ENCODE assay signal across 1 cellular context in the genomic region with DNA sequence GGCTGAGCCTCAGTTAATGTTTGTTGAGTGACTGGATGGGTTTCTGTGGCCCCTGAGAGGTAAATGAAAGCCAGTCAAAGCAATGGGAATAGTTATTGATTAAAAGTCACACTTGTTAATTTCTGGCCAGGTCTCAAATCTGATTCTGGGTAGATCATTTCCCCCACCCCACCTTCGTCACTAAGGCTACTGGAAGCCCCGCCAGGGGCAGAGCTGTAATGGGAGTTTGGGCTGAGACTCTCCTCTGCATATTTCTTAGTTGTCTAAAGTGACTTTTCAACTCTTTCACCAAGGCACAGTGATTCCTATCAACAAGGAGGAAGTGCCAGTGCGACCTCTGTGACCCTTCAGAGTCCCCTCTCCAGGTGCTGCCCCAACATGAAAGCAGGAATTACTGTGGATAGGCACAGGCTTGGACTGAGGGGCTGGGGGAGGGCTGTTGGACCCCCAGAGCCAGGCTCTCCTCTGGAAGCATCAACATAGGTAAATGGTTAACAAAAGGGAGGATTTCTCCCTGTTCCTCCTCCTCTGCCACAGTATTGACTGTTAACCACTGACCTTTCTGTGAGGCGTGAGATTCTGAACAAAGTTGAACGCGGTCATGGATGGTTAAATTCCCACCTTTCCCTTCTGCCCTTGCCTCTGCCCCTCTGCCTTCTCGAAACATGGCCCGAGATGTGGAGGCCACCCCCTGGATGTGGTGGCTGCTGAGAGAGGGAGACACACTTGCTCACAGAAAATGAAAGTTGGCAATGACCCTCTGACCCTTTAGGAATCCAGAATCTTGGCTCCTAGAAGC.
TF ChIP-seq lines count a peak whose summit lies in the region.

No MANE protein-coding gene starts in this region.

TF ChIP-seq in HepG2, 621 proteins besides CTCF, POLR2A, EP300 and RAD21 (continued from another document and continues in another):
- TF ChIP-seq, protein P1, sequence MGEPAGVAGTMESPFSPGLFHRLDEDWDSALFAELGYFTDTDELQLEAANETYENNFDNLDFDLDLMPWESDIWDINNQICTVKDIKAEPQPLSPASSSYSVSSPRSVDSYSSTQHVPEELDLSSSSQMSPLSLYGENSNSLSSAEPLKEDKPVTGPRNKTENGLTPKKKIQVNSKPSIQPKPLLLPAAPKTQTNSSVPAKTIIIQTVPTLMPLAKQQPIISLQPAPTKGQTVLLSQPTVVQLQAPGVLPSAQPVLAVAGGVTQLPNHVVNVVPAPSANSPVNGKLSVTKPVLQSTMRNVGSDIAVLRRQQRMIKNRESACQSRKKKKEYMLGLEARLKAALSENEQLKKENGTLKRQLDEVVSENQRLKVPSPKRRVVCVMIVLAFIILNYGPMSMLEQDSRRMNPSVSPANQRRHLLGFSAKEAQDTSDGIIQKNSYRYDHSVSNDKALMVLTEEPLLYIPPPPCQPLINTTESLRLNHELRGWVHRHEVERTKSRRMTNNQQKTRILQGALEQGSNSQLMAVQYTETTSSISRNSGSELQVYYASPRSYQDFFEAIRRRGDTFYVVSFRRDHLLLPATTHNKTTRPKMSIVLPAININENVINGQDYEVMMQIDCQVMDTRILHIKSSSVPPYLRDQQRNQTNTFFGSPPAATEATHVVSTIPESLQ (CRISPR knock-in tag; conservative IDR thresholded peaks at IDR 0.05), result no peak
- TF ChIP-seq, protein P2, sequence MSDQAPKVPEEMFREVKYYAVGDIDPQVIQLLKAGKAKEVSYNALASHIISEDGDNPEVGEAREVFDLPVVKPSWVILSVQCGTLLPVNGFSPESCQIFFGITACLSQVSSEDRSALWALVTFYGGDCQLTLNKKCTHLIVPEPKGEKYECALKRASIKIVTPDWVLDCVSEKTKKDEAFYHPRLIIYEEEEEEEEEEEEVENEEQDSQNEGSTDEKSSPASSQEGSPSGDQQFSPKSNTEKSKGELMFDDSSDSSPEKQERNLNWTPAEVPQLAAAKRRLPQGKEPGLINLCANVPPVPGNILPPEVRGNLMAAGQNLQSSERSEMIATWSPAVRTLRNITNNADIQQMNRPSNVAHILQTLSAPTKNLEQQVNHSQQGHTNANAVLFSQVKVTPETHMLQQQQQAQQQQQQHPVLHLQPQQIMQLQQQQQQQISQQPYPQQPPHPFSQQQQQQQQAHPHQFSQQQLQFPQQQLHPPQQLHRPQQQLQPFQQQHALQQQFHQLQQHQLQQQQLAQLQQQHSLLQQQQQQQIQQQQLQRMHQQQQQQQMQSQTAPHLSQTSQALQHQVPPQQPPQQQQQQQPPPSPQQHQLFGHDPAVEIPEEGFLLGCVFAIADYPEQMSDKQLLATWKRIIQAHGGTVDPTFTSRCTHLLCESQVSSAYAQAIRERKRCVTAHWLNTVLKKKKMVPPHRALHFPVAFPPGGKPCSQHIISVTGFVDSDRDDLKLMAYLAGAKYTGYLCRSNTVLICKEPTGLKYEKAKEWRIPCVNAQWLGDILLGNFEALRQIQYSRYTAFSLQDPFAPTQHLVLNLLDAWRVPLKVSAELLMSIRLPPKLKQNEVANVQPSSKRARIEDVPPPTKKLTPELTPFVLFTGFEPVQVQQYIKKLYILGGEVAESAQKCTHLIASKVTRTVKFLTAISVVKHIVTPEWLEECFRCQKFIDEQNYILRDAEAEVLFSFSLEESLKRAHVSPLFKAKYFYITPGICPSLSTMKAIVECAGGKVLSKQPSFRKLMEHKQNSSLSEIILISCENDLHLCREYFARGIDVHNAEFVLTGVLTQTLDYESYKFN (CRISPR knock-in tag; conservative IDR thresholded peaks at IDR 0.05), result peak; percentile 70
- TF ChIP-seq NBN (conservative IDR thresholded peaks at IDR 0.05) (no peak), U2AF1 (optimal IDR thresholded peaks at IDR 0.05; ENCODE audit: low read depth, low read length) (no peak), MED13 (CRISPR knock-in tag; IDR thresholded peaks at IDR 0.05) (no peak), FOXA3 (CRISPR knock-in tag; IDR thresholded peaks at IDR 0.05) (peak; percentile 65), NFATC3 (CRISPR knock-in tag; IDR thresholded peaks at IDR 0.05) (no peak), TOE1 (CRISPR knock-in tag; IDR thresholded peaks at IDR 0.05) (no peak), MAFG (CRISPR knock-in tag; IDR thresholded peaks at IDR 0.05) (no peak), ZNF746 (CRISPR knock-in tag; IDR thresholded peaks at IDR 0.05) (0 out of 2 replicates have a peak, but pooled peaks have one; percentile 48), ZNF496 (CRISPR knock-in tag; IDR thresholded peaks at IDR 0.05; ENCODE audit: insufficient replicate concordance) (no peak), NFE2L1 (CRISPR knock-in tag; IDR thresholded peaks at IDR 0.05; ENCODE audit: borderline replicate concordance) (no peak), RARA (CRISPR knock-in tag; IDR thresholded peaks at IDR 0.05) (peak; percentile 74), IKZF4 (CRISPR knock-in tag; IDR thresholded peaks at IDR 0.05; ENCODE audit: borderline replicate concordance, low read depth, not compliant biosample characterization) (no peak), SNAPC2 (CRISPR knock-in tag; IDR thresholded peaks at IDR 0.05) (no peak), CEBPG (CRISPR knock-in tag; IDR thresholded peaks at IDR 0.05) (0 out of 2 replicates have a peak, but pooled peaks have one; percentile 2), RCOR2 (CRISPR knock-in tag; IDR thresholded peaks at IDR 0.05) (no peak), ZFP37 (CRISPR knock-in tag; IDR thresholded peaks at IDR 0.05; ENCODE audit: borderline replicate concordance) (no peak)
- TF ChIP-seq, protein P3, sequence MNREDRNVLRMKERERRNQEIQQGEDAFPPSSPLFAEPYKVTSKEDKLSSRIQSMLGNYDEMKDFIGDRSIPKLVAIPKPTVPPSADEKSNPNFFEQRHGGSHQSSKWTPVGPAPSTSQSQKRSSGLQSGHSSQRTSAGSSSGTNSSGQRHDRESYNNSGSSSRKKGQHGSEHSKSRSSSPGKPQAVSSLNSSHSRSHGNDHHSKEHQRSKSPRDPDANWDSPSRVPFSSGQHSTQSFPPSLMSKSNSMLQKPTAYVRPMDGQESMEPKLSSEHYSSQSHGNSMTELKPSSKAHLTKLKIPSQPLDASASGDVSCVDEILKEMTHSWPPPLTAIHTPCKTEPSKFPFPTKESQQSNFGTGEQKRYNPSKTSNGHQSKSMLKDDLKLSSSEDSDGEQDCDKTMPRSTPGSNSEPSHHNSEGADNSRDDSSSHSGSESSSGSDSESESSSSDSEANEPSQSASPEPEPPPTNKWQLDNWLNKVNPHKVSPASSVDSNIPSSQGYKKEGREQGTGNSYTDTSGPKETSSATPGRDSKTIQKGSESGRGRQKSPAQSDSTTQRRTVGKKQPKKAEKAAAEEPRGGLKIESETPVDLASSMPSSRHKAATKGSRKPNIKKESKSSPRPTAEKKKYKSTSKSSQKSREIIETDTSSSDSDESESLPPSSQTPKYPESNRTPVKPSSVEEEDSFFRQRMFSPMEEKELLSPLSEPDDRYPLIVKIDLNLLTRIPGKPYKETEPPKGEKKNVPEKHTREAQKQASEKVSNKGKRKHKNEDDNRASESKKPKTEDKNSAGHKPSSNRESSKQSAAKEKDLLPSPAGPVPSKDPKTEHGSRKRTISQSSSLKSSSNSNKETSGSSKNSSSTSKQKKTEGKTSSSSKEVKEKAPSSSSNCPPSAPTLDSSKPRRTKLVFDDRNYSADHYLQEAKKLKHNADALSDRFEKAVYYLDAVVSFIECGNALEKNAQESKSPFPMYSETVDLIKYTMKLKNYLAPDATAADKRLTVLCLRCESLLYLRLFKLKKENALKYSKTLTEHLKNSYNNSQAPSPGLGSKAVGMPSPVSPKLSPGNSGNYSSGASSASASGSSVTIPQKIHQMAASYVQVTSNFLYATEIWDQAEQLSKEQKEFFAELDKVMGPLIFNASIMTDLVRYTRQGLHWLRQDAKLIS (CRISPR knock-in tag; IDR thresholded peaks at IDR 0.05), result no peak
- TF ChIP-seq, protein P4, sequence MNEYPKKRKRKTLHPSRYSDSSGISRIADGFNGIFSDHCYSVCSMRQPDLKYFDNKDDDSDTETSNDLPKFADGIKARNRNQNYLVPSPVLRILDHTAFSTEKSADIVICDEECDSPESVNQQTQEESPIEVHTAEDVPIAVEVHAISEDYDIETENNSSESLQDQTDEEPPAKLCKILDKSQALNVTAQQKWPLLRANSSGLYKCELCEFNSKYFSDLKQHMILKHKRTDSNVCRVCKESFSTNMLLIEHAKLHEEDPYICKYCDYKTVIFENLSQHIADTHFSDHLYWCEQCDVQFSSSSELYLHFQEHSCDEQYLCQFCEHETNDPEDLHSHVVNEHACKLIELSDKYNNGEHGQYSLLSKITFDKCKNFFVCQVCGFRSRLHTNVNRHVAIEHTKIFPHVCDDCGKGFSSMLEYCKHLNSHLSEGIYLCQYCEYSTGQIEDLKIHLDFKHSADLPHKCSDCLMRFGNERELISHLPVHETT (CRISPR knock-in tag; conservative IDR thresholded peaks at IDR 0.05), result no peak
- TF ChIP-seq, protein P5, sequence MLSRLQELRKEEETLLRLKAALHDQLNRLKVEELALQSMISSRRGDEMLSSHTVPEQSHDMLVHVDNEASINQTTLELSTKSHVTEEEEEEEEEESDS (CRISPR knock-in tag; IDR thresholded peaks at IDR 0.05; ENCODE audit: borderline replicate concordance), result no peak
- TF ChIP-seq, protein P6, sequence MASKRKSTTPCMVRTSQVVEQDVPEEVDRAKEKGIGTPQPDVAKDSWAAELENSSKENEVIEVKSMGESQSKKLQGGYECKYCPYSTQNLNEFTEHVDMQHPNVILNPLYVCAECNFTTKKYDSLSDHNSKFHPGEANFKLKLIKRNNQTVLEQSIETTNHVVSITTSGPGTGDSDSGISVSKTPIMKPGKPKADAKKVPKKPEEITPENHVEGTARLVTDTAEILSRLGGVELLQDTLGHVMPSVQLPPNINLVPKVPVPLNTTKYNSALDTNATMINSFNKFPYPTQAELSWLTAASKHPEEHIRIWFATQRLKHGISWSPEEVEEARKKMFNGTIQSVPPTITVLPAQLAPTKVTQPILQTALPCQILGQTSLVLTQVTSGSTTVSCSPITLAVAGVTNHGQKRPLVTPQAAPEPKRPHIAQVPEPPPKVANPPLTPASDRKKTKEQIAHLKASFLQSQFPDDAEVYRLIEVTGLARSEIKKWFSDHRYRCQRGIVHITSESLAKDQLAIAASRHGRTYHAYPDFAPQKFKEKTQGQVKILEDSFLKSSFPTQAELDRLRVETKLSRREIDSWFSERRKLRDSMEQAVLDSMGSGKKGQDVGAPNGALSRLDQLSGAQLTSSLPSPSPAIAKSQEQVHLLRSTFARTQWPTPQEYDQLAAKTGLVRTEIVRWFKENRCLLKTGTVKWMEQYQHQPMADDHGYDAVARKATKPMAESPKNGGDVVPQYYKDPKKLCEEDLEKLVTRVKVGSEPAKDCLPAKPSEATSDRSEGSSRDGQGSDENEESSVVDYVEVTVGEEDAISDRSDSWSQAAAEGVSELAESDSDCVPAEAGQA (IDR thresholded peaks at IDR 0.05; ENCODE audit: low read depth), result no peak
- TF ChIP-seq, protein P6 (CRISPR knock-in tag; IDR thresholded peaks at IDR 0.05; ENCODE audit: borderline replicate concordance), result no peak
- TF ChIP-seq, protein P7, sequence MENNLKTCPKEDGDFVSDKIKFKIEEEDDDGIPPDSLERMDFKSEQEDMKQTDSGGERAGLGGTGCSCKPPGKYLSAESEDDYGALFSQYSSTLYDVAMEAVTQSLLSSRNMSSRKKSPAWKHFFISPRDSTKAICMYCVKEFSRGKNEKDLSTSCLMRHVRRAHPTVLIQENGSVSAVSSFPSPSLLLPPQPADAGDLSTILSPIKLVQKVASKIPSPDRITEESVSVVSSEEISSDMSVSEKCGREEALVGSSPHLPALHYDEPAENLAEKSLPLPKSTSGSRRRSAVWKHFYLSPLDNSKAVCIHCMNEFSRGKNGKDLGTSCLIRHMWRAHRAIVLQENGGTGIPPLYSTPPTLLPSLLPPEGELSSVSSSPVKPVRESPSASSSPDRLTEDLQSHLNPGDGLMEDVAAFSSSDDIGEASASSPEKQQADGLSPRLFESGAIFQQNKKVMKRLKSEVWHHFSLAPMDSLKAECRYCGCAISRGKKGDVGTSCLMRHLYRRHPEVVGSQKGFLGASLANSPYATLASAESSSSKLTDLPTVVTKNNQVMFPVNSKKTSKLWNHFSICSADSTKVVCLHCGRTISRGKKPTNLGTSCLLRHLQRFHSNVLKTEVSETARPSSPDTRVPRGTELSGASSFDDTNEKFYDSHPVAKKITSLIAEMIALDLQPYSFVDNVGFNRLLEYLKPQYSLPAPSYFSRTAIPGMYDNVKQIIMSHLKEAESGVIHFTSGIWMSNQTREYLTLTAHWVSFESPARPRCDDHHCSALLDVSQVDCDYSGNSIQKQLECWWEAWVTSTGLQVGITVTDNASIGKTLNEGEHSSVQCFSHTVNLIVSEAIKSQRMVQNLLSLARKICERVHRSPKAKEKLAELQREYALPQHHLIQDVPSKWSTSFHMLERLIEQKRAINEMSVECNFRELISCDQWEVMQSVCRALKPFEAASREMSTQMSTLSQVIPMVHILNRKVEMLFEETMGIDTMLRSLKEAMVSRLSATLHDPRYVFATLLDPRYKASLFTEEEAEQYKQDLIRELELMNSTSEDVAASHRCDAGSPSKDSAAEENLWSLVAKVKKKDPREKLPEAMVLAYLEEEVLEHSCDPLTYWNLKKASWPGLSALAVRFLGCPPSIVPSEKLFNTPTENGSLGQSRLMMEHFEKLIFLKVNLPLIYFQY (CRISPR knock-in tag; IDR thresholded peaks at IDR 0.05; ENCODE audit: borderline replicate concordance), result no peak
- TF ChIP-seq, protein P8, sequence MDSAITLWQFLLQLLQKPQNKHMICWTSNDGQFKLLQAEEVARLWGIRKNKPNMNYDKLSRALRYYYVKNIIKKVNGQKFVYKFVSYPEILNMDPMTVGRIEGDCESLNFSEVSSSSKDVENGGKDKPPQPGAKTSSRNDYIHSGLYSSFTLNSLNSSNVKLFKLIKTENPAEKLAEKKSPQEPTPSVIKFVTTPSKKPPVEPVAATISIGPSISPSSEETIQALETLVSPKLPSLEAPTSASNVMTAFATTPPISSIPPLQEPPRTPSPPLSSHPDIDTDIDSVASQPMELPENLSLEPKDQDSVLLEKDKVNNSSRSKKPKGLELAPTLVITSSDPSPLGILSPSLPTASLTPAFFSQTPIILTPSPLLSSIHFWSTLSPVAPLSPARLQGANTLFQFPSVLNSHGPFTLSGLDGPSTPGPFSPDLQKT (CRISPR knock-in tag; IDR thresholded peaks at IDR 0.05; ENCODE audit: borderline replicate concordance), result no peak
